ENCODE assay signal across 8 cellular contexts in genomic region chrX:53048169-53049126, GRCh38. TPM values are rescaled to one million over a fixed set of nuclear protein-coding genes. Genes with fewer than 3 reads are reported as not detected.
DNase-seq lines count a peak whose midpoint lies in the region; ATAC-seq and TF ChIP-seq lines count a peak whose summit lies in the region.

A gene with protein sequence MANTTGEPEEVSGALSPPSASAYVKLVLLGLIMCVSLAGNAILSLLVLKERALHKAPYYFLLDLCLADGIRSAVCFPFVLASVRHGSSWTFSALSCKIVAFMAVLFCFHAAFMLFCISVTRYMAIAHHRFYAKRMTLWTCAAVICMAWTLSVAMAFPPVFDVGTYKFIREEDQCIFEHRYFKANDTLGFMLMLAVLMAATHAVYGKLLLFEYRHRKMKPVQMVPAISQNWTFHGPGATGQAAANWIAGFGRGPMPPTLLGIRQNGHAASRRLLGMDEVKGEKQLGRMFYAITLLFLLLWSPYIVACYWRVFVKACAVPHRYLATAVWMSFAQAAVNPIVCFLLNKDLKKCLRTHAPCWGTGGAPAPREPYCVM (plus strand): TSS chrX:53048789. CDS start chrX:53076622, 27,833 bp downstream.

- TF ChIP-seq CTCF in HFFc6 (IDR thresholded peaks at IDR 0.05), result no peak
- TF ChIP-seq CTCF in RWPE2 (IDR thresholded peaks at IDR 0.05; ENCODE audit: poor library complexity, severe bottlenecking), result no peak
- no peak for TF ChIP-seq CTCF in nephron progenitor cell (IDR thresholded peaks at IDR 0.05)
- TF ChIP-seq CTCF in GM20000 (IDR thresholded peaks at IDR 0.05; ENCODE audit: extremely low read depth, missing control alignments), result no peak

- H3K36me3 ChIP-seq in RWPE2 (ENCODE audit: low read depth), result no peaks in the 10 kb centered on the region

- H3K4me1 ChIP-seq in RWPE2 (ENCODE audit: insufficient read depth, poor library complexity, severe bottlenecking), result no peaks in the 10 kb centered on the region

- no peaks in the 10 kb centered on the region for H3K36me3 Mint-ChIP-seq in HFFc6 (ENCODE audit: low read depth)
- H3K36me3 Mint-ChIP-seq in nephron progenitor cell (ENCODE audit: low read depth), result no peaks in the 10 kb centered on the region
- no peaks in the 10 kb centered on the region for H3K36me3 Mint-ChIP-seq in T-helper 2 cell treated with Interferon-gamma antibody and Interleukin-4, amounts not matched to agents 5 μg/mL and 100 μg/mL, for 36 hours (ENCODE audit: low read depth)

- no peaks in the 10 kb centered on the region for H3K27me3 ChIP-seq in RWPE2 (ENCODE audit: insufficient read depth, poor library complexity, severe bottlenecking)

- H3K4me1 Mint-ChIP-seq in HFFc6 (ENCODE audit: low read depth) (peaks cover 20% of the 10 kb centered on the region), nephron progenitor cell (peaks cover 16% of the 10 kb centered on the region)
- no peaks in the 10 kb centered on the region for H3K4me1 Mint-ChIP-seq in T-helper 2 cell treated with Interferon-gamma antibody and Interleukin-4, amounts not matched to agents 5 μg/mL and 100 μg/mL, for 36 hours (ENCODE audit: low read depth)

- ATAC-seq in RWPE2 (ENCODE audit: low read depth) (peak; percentile 90), HG02852 (IDR thresholded peaks at IDR 0.05; ENCODE audit: unreplicated experiment) (no peak)

- H3K27ac ChIP-seq in RWPE2 (ENCODE audit: poor library complexity, severe bottlenecking), result no peak within 1 kb of the TSS

- no peaks in the 10 kb centered on the region for H3K9me3 ChIP-seq in RWPE2 (ENCODE audit: severe bottlenecking)

- no peaks in the 10 kb centered on the region for H3K9me3 Mint-ChIP-seq in HFFc6
- H3K9me3 Mint-ChIP-seq in nephron progenitor cell, result peaks cover 38% of the 10 kb centered on the region
- no peaks in the 10 kb centered on the region for H3K9me3 Mint-ChIP-seq in T-helper 2 cell treated with Interferon-gamma antibody and Interleukin-4, amounts not matched to agents 5 μg/mL and 100 μg/mL, for 36 hours

- H3K4me3 Mint-ChIP-seq in HFFc6, result peak within 1 kb of the TSS; percentile 82; the same call in 1 of the 2 replicates
- peak within 1 kb of the TSS; percentile 81 for H3K4me3 Mint-ChIP-seq in nephron progenitor cell
- no peak within 1 kb of the TSS for H3K4me3 Mint-ChIP-seq in T-helper 2 cell treated with Interferon-gamma antibody and Interleukin-4, amounts not matched to agents 5 μg/mL and 100 μg/mL, for 36 hours

- H3K27ac Mint-ChIP-seq in HFFc6 (peak within 1 kb of the TSS; percentile 83), nephron progenitor cell (no peak within 1 kb of the TSS)
- H3K27ac Mint-ChIP-seq in T-helper 2 cell treated with Interferon-gamma antibody and Interleukin-4, amounts not matched to agents 5 μg/mL and 100 μg/mL, for 36 hours, result no peak within 1 kb of the TSS

- H3K27me3 Mint-ChIP-seq in HFFc6 (ENCODE audit: insufficient read depth) (peaks cover 2% of the 10 kb centered on the region; the same call in 1 of the 2 replicates), nephron progenitor cell (ENCODE audit: low read depth, poor library complexity) (peaks cover 3% of the 10 kb centered on the region)
- peaks cover 18% of the 10 kb centered on the region for H3K27me3 Mint-ChIP-seq in T-helper 2 cell treated with Interferon-gamma antibody and Interleukin-4, amounts not matched to agents 5 μg/mL and 100 μg/mL, for 36 hours (ENCODE audit: low read depth)

- DNase-seq in HFFc6, result peak; percentile 26
- DNase-seq in RWPE2 (ENCODE audit: low spot score), result no peak
- DNase-seq in fibroblast of peridontal ligament (ENCODE audit: extremely low read depth), result peak; percentile 59
- DNase-seq in nephron progenitor cell, result peak; percentile 41
- no peak for DNase-seq in T-helper 2 cell treated with Interferon-gamma antibody and Interleukin-4, amounts not matched to agents 5 μg/mL and 100 μg/mL, for 36 hours (ENCODE audit: low spot score)
- DNase-seq in GM20000 (ENCODE audit: low spot score), result no peak
- no peak for DNase-seq in NCI-H2029 treated with DMSO at 0.1 percent for 48 hours (lab: John Stamatoyannopoulos, UW)

- peak within 1 kb of the TSS; percentile 39 for H3K4me3 ChIP-seq in RWPE2 (ENCODE audit: severe bottlenecking)

RNA-seq across cellular contexts. Expression of the gene that starts here (rescaled TPM):
- 1 to 10 TPM; 2.1 to 3.1 (median 2.8) TPM for total RNA-seq in HFFc6 (2021; fragmentation: NEBNext Ultra II Directional; extraction: Animal tissue kit (Norgen Biotek cat#: 25700))

Comparison
In these comparisons a context has a peak if more than half of its experiments do, and no peak if none do; other contexts are left out.
1. DNase-seq: peak in HFFc6 (single experiment), fibroblast of peridontal ligament (single experiment) and nephron progenitor cell (single experiment); none in RWPE2 (single experiment), T-helper 2 cell treated with Interferon-gamma antibody and Interleukin-4, amounts not matched to agents 5 μg/mL and 100 μg/mL, for 36 hours (single experiment), GM20000 (single experiment) and NCI-H2029 treated with DMSO at 0.1 percent for 48 hours (single experiment).